Comparison of ENCODE assay signal across 2 cellular contexts in genomic region chr3:172156309-172156998, GRCh38.
TF ChIP-seq lines count a peak whose summit lies in the region.

No MANE protein-coding gene starts in this region.

TF ChIP-seq in GM12878, 131 proteins besides CTCF, POLR2A, EP300 and RAD21 (continued from another document):
- TF ChIP-seq BCLAF1 (IDR thresholded peaks at IDR 0.05) (no peak), ZNF622 (IDR thresholded peaks at IDR 0.05) (no peak), USF2 (IDR thresholded peaks at IDR 0.05; ENCODE audit: borderline replicate concordance, low read depth, low read length) (no peak), ZNF592 (IDR thresholded peaks at IDR 0.05) (no peak), NR2C2 (IDR thresholded peaks at IDR 0.05; ENCODE audit: borderline replicate concordance, control insufficient read depth, insufficient read length, low read depth) (no peak), MEF2B (IDR thresholded peaks at IDR 0.05; ENCODE audit: partially characterized antibody, poor library complexity, severe bottlenecking) (no peak), ATF7 (IDR thresholded peaks at IDR 0.05; ENCODE audit: low read depth) (no peak), SREBF1 (IDR thresholded peaks at IDR 0.05; ENCODE audit: low read length) (no peak), BHLHE40 (IDR thresholded peaks at IDR 0.05; ENCODE audit: borderline replicate concordance in 1 of 2, low read depth in 2 of 2, low read length in 1 of 2) (no peak), HDAC2 (IDR thresholded peaks at IDR 0.05) (no peak), BCL3 (IDR thresholded peaks at IDR 0.05; ENCODE audit: borderline replicate concordance, insufficient read depth, low read depth, low read length, poor library complexity, severe bottlenecking) (no peak), FOXM1 (IDR thresholded peaks at IDR 0.05; ENCODE audit: low read depth, low read length) (no peak), NFIC (IDR thresholded peaks at IDR 0.05; ENCODE audit: low read depth, low read length) (no peak), MTA2 (IDR thresholded peaks at IDR 0.05; ENCODE audit: low read depth) (no peak), STAT3 (IDR thresholded peaks at IDR 0.05; ENCODE audit: low read depth, low read length) (no peak), HCFC1 (IDR thresholded peaks at IDR 0.05; ENCODE audit: low read length) (no peak), SIX5 (IDR thresholded peaks at IDR 0.05; ENCODE audit: low read depth, low read length, severe bottlenecking) (no peak)
TF ChIP-seq in GM12878: peak in this region for 0.

TF ChIP-seq in HepG2, 621 proteins besides CTCF, POLR2A, EP300 and RAD21 (continued from another document):
- no peak for TF ChIP-seq PATZ1 (CRISPR knock-in tag; IDR thresholded peaks at IDR 0.05)
- peak; percentile 45 for TF ChIP-seq ZNF687 (CRISPR knock-in tag; IDR thresholded peaks at IDR 0.05)
- TF ChIP-seq MBD4 (IDR thresholded peaks at IDR 0.05; ENCODE audit: borderline replicate concordance, low read length) = 0 out of 2 replicates have a peak, but pooled peaks have one; percentile 20
- no peak for TF ChIP-seq HCFC1 (IDR thresholded peaks at IDR 0.05; ENCODE audit: low read depth, low read length)
- no peak for TF ChIP-seq ZBTB42 (CRISPR knock-in tag; IDR thresholded peaks at IDR 0.05)
- no peak for TF ChIP-seq ZNF484 (CRISPR knock-in tag; IDR thresholded peaks at IDR 0.05; ENCODE audit: borderline replicate concordance, low read depth)
